ENCODE assay signal across 22 cellular contexts in genomic region chr6:48311301-48311700, GRCh38.
DNase-seq lines count a peak whose midpoint lies in the region; ATAC-seq, FAIRE-seq and TF ChIP-seq lines count a peak whose summit lies in the region.
"Had no signal": no experiment of that assay in that cellular context is flagged by ENCODE, and none has a peak within 500 bp of the region (broad histone marks: within the 10 kb centered on the region; RNA-seq: fewer than 3 reads in every experiment).

No MANE protein-coding gene starts in this region.

- no peaks in the 10 kb centered on the region for H3K9me1 ChIP-seq in IMR-90 (ENCODE audit: insufficient read depth, low read length)

- ATAC-seq in A549: no peak
- no peak for ATAC-seq in IMR-90 (ENCODE audit: low read depth)
- ATAC-seq in GM18909 (IDR thresholded peaks at IDR 0.05; ENCODE audit: poor library complexity, unreplicated experiment): no peak
- no peak for ATAC-seq in HG03039 (IDR thresholded peaks at IDR 0.05; ENCODE audit: unreplicated experiment)
- ATAC-seq in HG03045 (IDR thresholded peaks at IDR 0.05; ENCODE audit: unreplicated experiment): no peak
- ATAC-seq: CD8-positive, alpha-beta T cell had no signal

- TF ChIP-seq POLR2A in A549 (IDR thresholded peaks at IDR 0.05; ENCODE audit: low read length) (no peak), IMR-90 (IDR thresholded peaks at IDR 0.05; ENCODE audit: low read depth, low read length) (no peak)

- intact Hi-C loops in IMR-90 (cut with micrococcal nuclease): no loop called here

- H4K91ac ChIP-seq in IMR-90 (ENCODE audit: insufficient read depth, low read depth, low read length): no peak overlapping the region

- FAIRE-seq in A549 (lab: Jason Lieb, UNC) (no peak), endometrium (lab: Jason Lieb, UNC) (peak; percentile 12)
- FAIRE-seq: A204.1, D721Med, G401.6, GM12891 had no signal

- no peaks in the 10 kb centered on the region for H3K27me3 ChIP-seq in IMR-90 (ENCODE audit: control insufficient read depth, insufficient read depth, low read length)
- H3K27me3 ChIP-seq: BLaER1 treated with 17β-estradiol and CSF1 and Interleukin-3, amounts not matched to agents 10 nM and 100 nM had no signal

- no peak overlapping the region for H3K56ac ChIP-seq in IMR-90 (ENCODE audit: extremely low read depth, insufficient read depth, low read length)

- H3K18ac ChIP-seq in IMR-90 (ENCODE audit: low read depth, low read length): no peak overlapping the region

- TF ChIP-seq EP300 in A549 (IDR thresholded peaks at IDR 0.05): no peak

- H2AK9ac ChIP-seq in IMR-90 (replicated peaks; ENCODE audit: low read depth, low read length, poor library complexity): no peak overlapping the region

- CTCF ChIA-PET in A549 (lab: Yijun Ruan, JAX) (no interaction called here), IMR-90 (lab: Yijun Ruan, JAX) (no interaction called here)

- H3K9ac ChIP-seq in IMR-90 (ENCODE audit: low read depth, low read length): no peak overlapping the region
- H3K9ac ChIP-seq: BLaER1 treated with 17β-estradiol and CSF1 and Interleukin-3, amounts not matched to agents 10 nM and 100 nM had no signal

- no peak overlapping the region for H2BK5ac ChIP-seq in IMR-90 (ENCODE audit: low read depth, low read length, poor library complexity, severe bottlenecking)

- POLR2A ChIA-PET in A549 (lab: Yijun Ruan, JAX) (no interaction called here), IMR-90 (lab: Charles Lee; ENCODE audit: unreplicated experiment) (no interaction called here)

- no peak overlapping the region for H4K5ac ChIP-seq in IMR-90 (ENCODE audit: low read depth, low read length)

- H2BK120ac ChIP-seq in IMR-90 (ENCODE audit: low read depth, low read length): no peak overlapping the region

- H2AK5ac ChIP-seq in IMR-90 (ENCODE audit: low read depth, low read length): no peak overlapping the region

- no peak overlapping the region for H2AFZ ChIP-seq in IMR-90 (replicated peaks; ENCODE audit: low read length, poor library complexity)

- H2BK20ac ChIP-seq in IMR-90 (ENCODE audit: low read depth, low read length): no peak overlapping the region

- H3K23ac ChIP-seq in IMR-90 (ENCODE audit: low read depth, low read length): no peak overlapping the region

- no peaks in the 10 kb centered on the region for H4K20me1 ChIP-seq in IMR-90 (ENCODE audit: insufficient read depth, low read length)
- H4K20me1 ChIP-seq: BLaER1 treated with 17β-estradiol and CSF1 and Interleukin-3, amounts not matched to agents 10 nM and 100 nM had no signal

- in situ Hi-C loops in IMR-90 (cut with MboI; ENCODE audit: low sequenced_read_pairs): no loop called here

- H3K4me2 ChIP-seq in A549 (no peak overlapping the region), IMR-90 (ENCODE audit: low read depth, low read length) (no peak overlapping the region)
- H3K4me2 ChIP-seq: BLaER1 treated with 17β-estradiol and CSF1 and Interleukin-3, amounts not matched to agents 10 nM and 100 nM had no signal

- H3K4ac ChIP-seq in IMR-90 (ENCODE audit: low read depth, low read length): no peak overlapping the region

- no peak overlapping the region for H3K14ac ChIP-seq in IMR-90 (replicated peaks; ENCODE audit: low read depth, low read length)

- H2BK15ac ChIP-seq in IMR-90 (ENCODE audit: low read depth, low read length): no peak overlapping the region

- dilution Hi-C loops in IMR-90 (cut with HindIII; ENCODE audit: low sequenced_read_pairs, unreplicated experiment): no loop called here

- TF ChIP-seq CTCF in A549 (IDR thresholded peaks at IDR 0.05) (no peak), IMR-90 (conservative IDR thresholded peaks at IDR 0.05; ENCODE audit: low read depth, low read length) (no peak)

- no peak overlapping the region for H4K8ac ChIP-seq in IMR-90 (ENCODE audit: low read depth in 2 of 2, low read length in 2 of 2)

- H3K27ac ChIP-seq in A549 (no peak overlapping the region), IMR-90 (ENCODE audit: insufficient read depth, low read length) (no peak overlapping the region)
- H3K27ac ChIP-seq: BLaER1 treated with 17β-estradiol and CSF1 and Interleukin-3, amounts not matched to agents 10 nM and 100 nM; C4-2B had no signal

- H3K36me3 ChIP-seq in IMR-90 (ENCODE audit: control insufficient read depth, insufficient read depth, low read length): no peaks in the 10 kb centered on the region
- H3K36me3 ChIP-seq: BLaER1 treated with 17β-estradiol and CSF1 and Interleukin-3, amounts not matched to agents 10 nM and 100 nM had no signal

- no peak for DNase-seq in A549 (ENCODE audit: low read depth in 1 of 2, low spot score in 1 of 2)
- DNase-seq in IMR-90: no peak
- DNase-seq in M059J (ENCODE audit: low read depth): peak; percentile 7
- DNase-seq in amygdala (lab: John Stamatoyannopoulos, UW): no peak
- DNase-seq: 8988T; AML-193; Caco-2; Calu3; CD4-positive, alpha-beta T cell; CD8-positive, alpha-beta T cell; DMS79 treated with DMSO at 0.1 percent for 48 hours; GF-D8 had no signal

- no peaks in the 10 kb centered on the region for H3K79me1 ChIP-seq in IMR-90 (ENCODE audit: low read depth in 1 of 2, low read length in 2 of 2)

- no peak overlapping the region for H3K4me3 ChIP-seq in A549
- H3K4me3 ChIP-seq in IMR-90 (ENCODE audit: insufficient read depth, low read depth, low read length): no peak overlapping the region
- H3K4me3 ChIP-seq: BLaER1 treated with 17β-estradiol and CSF1 and Interleukin-3, amounts not matched to agents 10 nM and 100 nM had no signal

- TF ChIP-seq RAD21 in A549 (conservative IDR thresholded peaks at IDR 0.05 in 1 of 2, IDR thresholded peaks at IDR 0.05 in 1 of 2): no peak
- TF ChIP-seq RAD21 in IMR-90 (IDR thresholded peaks at IDR 0.05; ENCODE audit: low read length): no peak

- no TSS peak for BruUV-seq in IMR-90 (replicated peaks; lab: Mats Ljungman, UMichigan)

- H3K9me3 ChIP-seq in A549: no peaks in the 10 kb centered on the region
- no peaks in the 10 kb centered on the region for H3K9me3 ChIP-seq in IMR-90 (ENCODE audit: control insufficient read depth, insufficient read depth, low read length)
- H3K9me3 ChIP-seq: BLaER1 treated with 17β-estradiol and CSF1 and Interleukin-3, amounts not matched to agents 10 nM and 100 nM; Caco-2 had no signal

- H3K4me1 ChIP-seq in A549 (no peaks in the 10 kb centered on the region), IMR-90 (ENCODE audit: control insufficient read depth, insufficient read depth, low read length) (no peaks in the 10 kb centered on the region)
- H3K4me1 ChIP-seq: BLaER1 treated with 17β-estradiol and CSF1 and Interleukin-3, amounts not matched to agents 10 nM and 100 nM; Caco-2 had no signal

TF ChIP-seq in A549, 52 proteins besides CTCF, POLR2A, EP300 and RAD21:
- TF ChIP-seq TFCP2L1 (CRISPR knock-in tag; IDR thresholded peaks at IDR 0.05) (no peak), MAFK (IDR thresholded peaks at IDR 0.05; ENCODE audit: partially characterized antibody) (peak; percentile 62)

TF ChIP-seq in IMR-90, 13 proteins besides CTCF, POLR2A, EP300 and RAD21:
- peak; percentile 75 for TF ChIP-seq MAFK (IDR thresholded peaks at IDR 0.05; ENCODE audit: low read depth, low read length)
- no peak for TF ChIP-seq SMC3 (IDR thresholded peaks at IDR 0.05; ENCODE audit: low read depth, low read length)
- peak; percentile 13; the same call in 1 of the 2 replicates for TF ChIP-seq NFE2L2 (IDR thresholded peaks at IDR 0.05; ENCODE audit: low read depth, low read length)
- TF ChIP-seq BHLHE40 (IDR thresholded peaks at IDR 0.05; ENCODE audit: low read depth, low read length): no peak
- no peak for TF ChIP-seq FOS (IDR thresholded peaks at IDR 0.05; ENCODE audit: low read depth, low read length)
- TF ChIP-seq USF2 (IDR thresholded peaks at IDR 0.05; ENCODE audit: low read depth, low read length): no peak
- TF ChIP-seq RCOR1 (IDR thresholded peaks at IDR 0.05; ENCODE audit: insufficient replicate concordance, low read length): no peak
- no peak for TF ChIP-seq CHD1 (IDR thresholded peaks at IDR 0.05; ENCODE audit: low read depth, low read length)
